ENCODE assay signal across 10 cellular contexts in genomic region chr18:26455639-26456038, GRCh38.
"Had no signal": no experiment of that assay in that cellular context is flagged by ENCODE, and none has a peak within 500 bp of the region (broad histone marks: within the 10 kb centered on the region; RNA-seq: fewer than 3 reads in every experiment).

No MANE protein-coding gene starts in this region.

- H3K9me3 ChIP-seq: HAP-1 had no signal

- H3K4me2 ChIP-seq: GM23338, KMS-11 had no signal

- ATAC-seq: GM23338, HCT116, HepG2 had no signal

- H3K27ac Mint-ChIP-seq: GM23338, HFFc6, IgD-negative memory B cell had no signal

- H3K9me3 Mint-ChIP-seq: GM23338, HFFc6, IgD-negative memory B cell had no signal

- H3K4me3 Mint-ChIP-seq: GM23338, HFFc6, IgD-negative memory B cell had no signal

- H2AFZ ChIP-seq: GM23338 had no signal

- H3K9ac ChIP-seq: KMS-11 had no signal

- H3K4me3 ChIP-seq: GM23338, HAP-1 had no signal

- DNase-seq: H7, HFFc6, KBM-7 had no signal

- H3K27ac ChIP-seq: HL-60, KMS-11 had no signal
